Comparison of ENCODE assay signal across 24 cellular contexts in the genomic region with DNA sequence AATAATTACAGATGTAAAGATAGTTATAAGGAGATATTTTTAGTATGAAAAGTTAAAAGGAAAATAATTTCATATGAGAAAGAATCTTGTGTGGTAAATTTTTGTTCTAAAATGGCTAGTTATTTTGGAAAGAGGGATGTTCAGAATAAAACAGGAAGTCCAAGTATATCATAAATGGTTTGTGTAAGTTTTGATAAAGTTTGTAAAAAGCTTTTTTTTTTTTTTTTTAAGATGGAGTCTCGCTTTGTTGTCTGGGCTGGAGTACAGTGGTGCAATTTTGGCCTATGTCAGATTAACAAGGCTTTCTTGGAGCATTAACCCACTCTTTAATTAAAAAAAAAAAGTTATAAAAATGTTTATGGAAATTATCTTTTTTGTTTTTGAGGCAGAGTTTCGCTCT. TPM values are rescaled to one million over a fixed set of nuclear protein-coding genes. Genes with fewer than 3 reads are reported as not detected.
A peak's percentile ranks its signal among the peaks of the same experiment; 100 is the strongest.
DNase-seq lines count a peak whose midpoint lies in the region; ATAC-seq, FAIRE-seq and TF ChIP-seq lines count a peak whose summit lies in the region.
"Had no signal": no experiment of that assay in that cellular context is flagged by ENCODE, and none has a peak within 500 bp of the region (broad histone marks: within the 10 kb centered on the region; RNA-seq: fewer than 3 reads in every experiment).

No MANE protein-coding gene starts in this region.

- TF ChIP-seq RAD21 in A549 (conservative IDR thresholded peaks at IDR 0.05 in 1 of 2, IDR thresholded peaks at IDR 0.05 in 1 of 2) = no peak

- H3K27me3 ChIP-seq in colonic mucosa (no peaks in the 10 kb centered on the region), transverse colon (no peaks in the 10 kb centered on the region)
- H3K27me3 ChIP-seq: Peyer's patch had no signal

- no peaks in the 10 kb centered on the region for H3K4me1 ChIP-seq in A549
- H3K4me1 ChIP-seq in colonic mucosa = no peaks in the 10 kb centered on the region
- no peaks in the 10 kb centered on the region for H3K4me1 ChIP-seq in transverse colon
- H3K4me1 ChIP-seq: HAP-1, Peyer's patch had no signal

- no peak overlapping the region for H3K27ac ChIP-seq in A549
- no peak overlapping the region for H3K27ac ChIP-seq in colonic mucosa
- H3K27ac ChIP-seq in transverse colon = no peak overlapping the region
- H3K27ac ChIP-seq: Peyer's patch, SK-N-MC had no signal

- TF ChIP-seq POLR2A in A549 (IDR thresholded peaks at IDR 0.05; ENCODE audit: low read length) (no peak), transverse colon (IDR thresholded peaks at IDR 0.05) (no peak)

- in situ Hi-C loops in KBM-7 (cut with MboI; ENCODE audit: low pct_unique_long_range_greater_than_20kb, low sequenced_read_pairs) (no loop called here), transverse colon (cut with MboI; ENCODE audit: low pct_ligation_motif_present in 1 of 4, low pct_unique_long_range_greater_than_20kb in 1 of 4, low sequenced_read_pairs in 3 of 4) (no loop called here)

- no peak overlapping the region for H3K4me2 ChIP-seq in A549

- H3K36me3 ChIP-seq in colonic mucosa (no peaks in the 10 kb centered on the region), transverse colon (no peaks in the 10 kb centered on the region)
- H3K36me3 ChIP-seq: HAP-1, Peyer's patch had no signal

- FAIRE-seq in A549 (lab: Jason Lieb, UNC) (no peak), RCC 7860 (lab: Jason Lieb, UNC) (no peak)
- FAIRE-seq: GM12878 had no signal

- H3K4me3 ChIP-seq in A549 = no peak overlapping the region
- H3K4me3 ChIP-seq in colonic mucosa = no peak overlapping the region
- no peak overlapping the region for H3K4me3 ChIP-seq in transverse colon
- H3K4me3 ChIP-seq: GM12878, HAP-1, Peyer's patch, SK-N-MC had no signal

- ATAC-seq in A549 = no peak
- ATAC-seq: GM12878, T-helper 17 cell had no signal

- DNase-seq in DMS 273 (lab: John Stamatoyannopoulos, UW; ENCODE audit: unreplicated experiment) (peak; percentile 35), DMS 273 treated with DMSO at 0.1 percent for 48 hours (lab: John Stamatoyannopoulos, UW) (no peak), A549 (ENCODE audit: low read depth in 1 of 2, low spot score in 1 of 2) (no peak), KBM-7 (peak; percentile 44), RCC 7860 (ENCODE audit: low spot score) (peak; percentile 11), DMS53 treated with DMSO at 0.1 percent for 48 hours (lab: John Stamatoyannopoulos, UW; ENCODE audit: unreplicated experiment) (no peak), colonic mucosa (no peak), transverse colon (no peak)
- DNase-seq: DMS53, GDM1, GOT3, NCI-H1092 treated with DMSO at 0.1 percent for 48 hours, NCI-H1436, NCI-H187 treated with DMSO at 0.1 percent for 48 hours, NCI-H2107, NCI-H226, NCI-H510A, NCI-H69, Peyer's patch, SIG-M5, T-helper 17 cell had no signal

- POLR2A ChIA-PET in A549 (lab: Yijun Ruan, JAX) = no interaction called here

- TF ChIP-seq EP300 in A549 (IDR thresholded peaks at IDR 0.05) (no peak), transverse colon (IDR thresholded peaks at IDR 0.05; ENCODE audit: low read depth) (no peak)

- no peak overlapping the region for H3K9ac ChIP-seq in colonic mucosa (ENCODE audit: low read depth in 2 of 2, low read length in 2 of 2)

- no peak for TF ChIP-seq CTCF in A549 (IDR thresholded peaks at IDR 0.05)
- TF ChIP-seq CTCF in colonic mucosa (IDR thresholded peaks at IDR 0.05) = no peak
- TF ChIP-seq CTCF in transverse colon (IDR thresholded peaks at IDR 0.05) = no peak

- H3K9me3 ChIP-seq in A549 (peaks cover 24% of the 10 kb centered on the region), colonic mucosa (no peaks in the 10 kb centered on the region), transverse colon (peaks cover 0 to 4% of the 10 kb centered on the region in 2 donors)
- H3K9me3 ChIP-seq: Peyer's patch had no signal

- WGBS in A549 (ENCODE audit: missing lambda C conversion rate) = 75% methylated on average over 2 of the region's 2 CpGs
- 95 to 96% methylated on average over 2 of the region's 2 CpGs for WGBS in transverse colon (ENCODE audit: low coverage in 1 of 2), 2 donors

- CTCF ChIA-PET in A549 (lab: Yijun Ruan, JAX) = interaction anchor here (1.3 kb wide), 1 partner anchor 11 kb away, joined by 3 read pairs; no protein-coding TSS in a partner anchor

- intact Hi-C loops in colonic mucosa (cut with DNase I) = no loop called here
- intact Hi-C loops in transverse colon (cut with DNase I; ENCODE audit: low total_unique reads) = no loop called here

TF ChIP-seq in A549, 52 proteins besides CTCF, POLR2A, EP300 and RAD21:
- TF ChIP-seq BHLHE40 (IDR thresholded peaks at IDR 0.05; ENCODE audit: low read depth, low read length) (no peak), ZFP36 (IDR thresholded peaks at IDR 0.05; ENCODE audit: borderline replicate concordance, partially characterized antibody) (peak; percentile 90)

RNA-seq across cellular contexts. Expression of a gene that starts 8.2 kb away (rescaled TPM):
- polyA plus RNA-seq in A549 (2011; rRNA removed) (35.9 and 40.2 TPM in 2 replicates), A549 (2017; fragmentation: RNase III; extraction: RNeasy Plus Mini Kit Qiagen cat#74134 plus additional on column Dnase treatment) (52.9 to 99.8 TPM (median 55.3 TPM) in 3 replicates)
- polyA plus RNA-seq in A549 (2012; cell fraction: cytosol; rRNA removed) = 47.9 and 59.3 TPM in 2 replicates
- 316 and 339 TPM in 2 replicates for polyA plus RNA-seq in A549 (2012; cell fraction: nucleus; rRNA removed)
- polyA minus RNA-seq in A549 (2011; rRNA and poly(A)+ RNA removed) = 31.9 and 35.3 TPM in 2 replicates
- total RNA-seq in colonic mucosa (100 to 1,000 TPM in 1 of 2 donors, 10 to 100 TPM in 1; 72.2 to 136 TPM), transverse colon (100 to 1,000 TPM in 1 of 4 donors, 10 to 100 TPM in 3; 69.6 to 304 (median 74.2) TPM)

RNA-seq across cellular contexts. Expression of a gene that starts 20.6 kb away (rescaled TPM):
- polyA plus RNA-seq in A549 (2011; rRNA removed) (5.5 and 6.1 TPM in 2 replicates), A549 (2017; fragmentation: RNase III; extraction: RNeasy Plus Mini Kit Qiagen cat#74134 plus additional on column Dnase treatment) (11.5 to 12.6 TPM (median 12.1 TPM) in 3 replicates)
- polyA plus RNA-seq in A549 (2012; cell fraction: cytosol; rRNA removed) = 6.2 and 7.7 TPM in 2 replicates
- 11.5 and 13.2 TPM in 2 replicates for polyA plus RNA-seq in A549 (2012; cell fraction: nucleus; rRNA removed)
- polyA minus RNA-seq in A549 (2011; rRNA and poly(A)+ RNA removed) = 3.9 and 6.2 TPM in 2 replicates
- total RNA-seq in colonic mucosa (10 to 100 TPM in 1 of 2 donors, 1 to 10 TPM in 1; 4.7 to 10.0 TPM), transverse colon (10 to 100 TPM in 1 of 4 donors, 1 to 10 TPM in 3; 4.4 to 10.1 (median 7.4) TPM)

RNA-seq across cellular contexts. Expression of a gene that starts 20.8 kb away (rescaled TPM):
- polyA plus RNA-seq in A549 (2011; rRNA removed) = 36.4 and 40.1 TPM in 2 replicates
- polyA plus RNA-seq in A549 (2012; cell fraction: cytosol; rRNA removed) = 101 and 105 TPM in 2 replicates
- 151 and 200 TPM in 2 replicates for polyA plus RNA-seq in A549 (2012; cell fraction: nucleus; rRNA removed)
- 91.7 to 99.0 TPM (median 95.4 TPM) in 3 replicates for polyA plus RNA-seq in A549 (2017; fragmentation: RNase III; extraction: RNeasy Plus Mini Kit Qiagen cat#74134 plus additional on column Dnase treatment)
- polyA minus RNA-seq in A549 (2011; rRNA and poly(A)+ RNA removed) = 47.5 and 53.6 TPM in 2 replicates
- 100 to 1,000 TPM; 118 to 176 TPM for total RNA-seq in colonic mucosa
- total RNA-seq in transverse colon = 100 to 1,000 TPM; 131 to 184 (median 144) TPM

RNA-seq across cellular contexts. Expression of a gene that starts 23.2 kb away (rescaled TPM):
- 3.5 and 3.6 TPM in 2 replicates for polyA plus RNA-seq in A549 (2011; rRNA removed)
- polyA plus RNA-seq in A549 (2012; cell fraction: cytosol; rRNA removed) = 9.1 and 12.3 TPM in 2 replicates
- polyA plus RNA-seq in A549 (2012; cell fraction: nucleus; rRNA removed) = 16.2 and 21.7 TPM in 2 replicates
- polyA plus RNA-seq in A549 (2017; fragmentation: RNase III; extraction: RNeasy Plus Mini Kit Qiagen cat#74134 plus additional on column Dnase treatment) = 4.7 to 5.2 TPM (median 4.9 TPM) in 3 replicates
- 3.0 and 3.7 TPM in 2 replicates for polyA minus RNA-seq in A549 (2011; rRNA and poly(A)+ RNA removed)
- 10 to 100 TPM; 17.8 to 18.4 TPM for total RNA-seq in colonic mucosa
- 10 to 100 TPM; 30.8 to 83.0 (median 60.6) TPM for total RNA-seq in transverse colon

RNA-seq across cellular contexts. Expression of a gene that starts 42.4 kb away (rescaled TPM):
- polyA plus RNA-seq in A549 (2011; rRNA removed) (2.1 and 2.7 TPM in 2 replicates), A549 (2017; fragmentation: RNase III; extraction: RNeasy Plus Mini Kit Qiagen cat#74134 plus additional on column Dnase treatment) (3.0 to 5.8 TPM (median 5.4 TPM) in 3 replicates)
- polyA plus RNA-seq in A549 (2012; cell fraction: cytosol; rRNA removed) = 3.1 and 4.3 TPM in 2 replicates
- 18.7 and 21.0 TPM in 2 replicates for polyA plus RNA-seq in A549 (2012; cell fraction: nucleus; rRNA removed)
- polyA minus RNA-seq in A549 (2011; rRNA and poly(A)+ RNA removed) = 1.5 and 2.4 TPM in 2 replicates
- total RNA-seq in colonic mucosa (10 to 100 TPM; 11.9 to 12.7 TPM), transverse colon (10 to 100 TPM; 13.1 to 54.6 (median 18.8) TPM)

Comparison
In these comparisons a context has a peak if more than half of its experiments do, and no peak if none do; other contexts are left out.
1. DNase-seq: peak in DMS 273 (single experiment), KBM-7 (single experiment) and RCC 7860 (single experiment); none in DMS 273 treated with DMSO at 0.1 percent for 48 hours (single experiment), A549 (0 of 2), DMS53 treated with DMSO at 0.1 percent for 48 hours (single experiment), colonic mucosa (single experiment) and transverse colon (single experiment).